ENCODE assay signal across 14 cellular contexts in genomic region chr9:31188496-31188895, GRCh38.
DNase-seq lines count a peak whose midpoint lies in the region; TF ChIP-seq lines count a peak whose summit lies in the region.
"Had no signal": no experiment of that assay in that cellular context is flagged by ENCODE, and none has a peak within 500 bp of the region (broad histone marks: within the 10 kb centered on the region; RNA-seq: fewer than 3 reads in every experiment).

No MANE protein-coding gene starts in this region.

- H4K20me1 ChIP-seq in smooth muscle cell (ENCODE audit: low read depth), result no peaks in the 10 kb centered on the region

- H3K9me3 ChIP-seq in smooth muscle cell (replicated peaks; ENCODE audit: low read depth), result no peaks in the 10 kb centered on the region
- H3K9me3 ChIP-seq: HAP-1 had no signal

- H3K4me3 ChIP-seq in astrocyte of the cerebellum (ENCODE audit: low read depth, low read length) (no peak overlapping the region), fibroblast of the aortic adventitia (ENCODE audit: low read depth, low read length) (no peak overlapping the region), smooth muscle cell (no peak overlapping the region)
- H3K4me3 ChIP-seq: HAP-1 had no signal

- no peak overlapping the region for H3K27ac ChIP-seq in smooth muscle cell (ENCODE audit: low read depth)

- peak; percentile 2 for DNase-seq in SK-MEL-5 (ENCODE audit: low read depth, low spot score)
- DNase-seq in astrocyte of the cerebellum (ENCODE audit: low read depth), result peak; percentile 32
- peak; percentile 54 for DNase-seq in fibroblast of the aortic adventitia (ENCODE audit: low read depth)
- no peak for DNase-seq in smooth muscle cell (lab: John Stamatoyannopoulos, UW; ENCODE audit: unreplicated experiment)
- DNase-seq in NCI-H187 (lab: John Stamatoyannopoulos, UW), result no peak
- no peak for DNase-seq in NCI-H345 treated with DMSO at 0.1 percent for 48 hours (lab: John Stamatoyannopoulos, UW; ENCODE audit: unreplicated experiment)
- no peak for DNase-seq in amygdala (lab: John Stamatoyannopoulos, UW)
- DNase-seq: C1 segment of cervical spinal cord; CD4-positive, alpha-beta T cell; COR-L47; DND-41; GDM1; GOT3 had no signal

- H3K9ac ChIP-seq in smooth muscle cell (ENCODE audit: low read depth), result no peak overlapping the region

- no peaks in the 10 kb centered on the region for H3K79me2 ChIP-seq in smooth muscle cell (ENCODE audit: low read depth)

- no peaks in the 10 kb centered on the region for H3K4me1 ChIP-seq in smooth muscle cell (ENCODE audit: low read depth)
- H3K4me1 ChIP-seq: HAP-1 had no signal

- no peak for TF ChIP-seq CTCF in astrocyte of the cerebellum (IDR thresholded peaks at IDR 0.05; ENCODE audit: low read depth, low read length, missing control alignments)
- TF ChIP-seq CTCF in fibroblast of the aortic adventitia (IDR thresholded peaks at IDR 0.05; ENCODE audit: insufficient read depth, low read length), result no peak
- TF ChIP-seq CTCF in smooth muscle cell (IDR thresholded peaks at IDR 0.05; ENCODE audit: borderline replicate concordance, insufficient read depth, poor library complexity, severe bottlenecking), result no peak

- no peaks in the 10 kb centered on the region for H3K36me3 ChIP-seq in smooth muscle cell (ENCODE audit: low read depth)
- H3K36me3 ChIP-seq: HAP-1 had no signal

- H3K27me3 ChIP-seq in smooth muscle cell (ENCODE audit: low read depth), result no peaks in the 10 kb centered on the region

- no peaks in the 10 kb centered on the region for H3F3A ChIP-seq in smooth muscle cell (ENCODE audit: low read depth)

- WGBS in smooth muscle cell (ENCODE audit: low lambda C conversion rate), result 61% methylated on average over 1 of the region's 1 CpG

- peak overlapping the region; percentile 28 for H2AFZ ChIP-seq in smooth muscle cell (ENCODE audit: low read depth)

- in situ Hi-C loops in SK-MEL-5 (cut with HindIII; ENCODE audit: low pct_unique_long_range_greater_than_20kb, low sequenced_read_pairs) (no loop called here), astrocyte of the cerebellum (cut with HindIII; ENCODE audit: low sequenced_read_pairs) (no loop called here)

- no peak overlapping the region for H3K4me2 ChIP-seq in smooth muscle cell

Comparison
In these comparisons a context has a peak if more than half of its experiments do, and no peak if none do; other contexts are left out.
1. DNase-seq: peak in SK-MEL-5 (single experiment), astrocyte of the cerebellum (single experiment) and fibroblast of the aortic adventitia (single experiment); none in smooth muscle cell (single experiment), NCI-H187 (0 of 2), NCI-H345 treated with DMSO at 0.1 percent for 48 hours (single experiment) and amygdala (0 of 56).